28 cellular contexts compared by ENCODE assay signal in the genomic region with DNA sequence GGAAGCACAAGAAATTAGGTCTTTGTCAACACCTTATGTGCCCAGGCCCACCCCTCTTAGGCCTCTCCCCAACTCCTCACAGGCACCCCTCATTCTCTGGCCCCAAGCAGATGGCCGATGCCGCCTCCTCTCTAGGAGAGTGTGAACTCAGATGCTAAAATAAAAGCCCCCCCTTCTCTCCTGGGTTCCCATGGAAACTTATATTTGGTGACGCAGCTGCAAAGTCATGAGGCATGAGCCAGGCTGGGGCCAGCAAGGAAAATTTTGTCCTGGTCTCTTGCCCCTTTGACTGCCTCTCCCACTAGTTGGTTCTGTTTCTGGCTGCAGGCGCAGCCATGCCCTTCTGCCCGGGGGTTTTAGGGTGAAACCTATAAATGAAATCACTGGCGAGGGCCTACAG. TPM values are rescaled to one million over a fixed set of nuclear protein-coding genes. Genes with fewer than 3 reads are reported as not detected.
DNase-seq lines count a peak whose midpoint lies in the region; ATAC-seq and TF ChIP-seq lines count a peak whose summit lies in the region.
"Had no signal": no experiment of that assay in that cellular context is flagged by ENCODE, and none has a peak within 500 bp of the region (broad histone marks: within the 10 kb centered on the region; RNA-seq: fewer than 3 reads in every experiment).

No MANE protein-coding gene starts in this region.

- no peak for ATAC-seq in HG02610 (IDR thresholded peaks at IDR 0.05; ENCODE audit: unreplicated experiment)
- ATAC-seq: effector memory CD8-positive, alpha-beta T cell; gastrocnemius medialis; left ventricle myocardium superior; natural killer cell; pancreas; right cardiac atrium had no signal

- peaks cover 51% of the 10 kb centered on the region for H3K4me1 Mint-ChIP-seq in brain
- peaks cover 11% of the 10 kb centered on the region for H3K4me1 Mint-ChIP-seq in mesothelial cell of epicardium
- H3K4me1 Mint-ChIP-seq: activated B cell treated with CpG ODN at 0.5 μM for 24 hours had no signal

- H3K36me3 Mint-ChIP-seq in brain (peaks cover 30% of the 10 kb centered on the region), mesothelial cell of epicardium (peaks cover 24% of the 10 kb centered on the region)
- H3K36me3 Mint-ChIP-seq: natural killer cell had no signal

- no peak for TF ChIP-seq CTCF in HEK293 (tag by site-specific recombination; IDR thresholded peaks at IDR 0.05)
- no peak for TF ChIP-seq CTCF in brain (conservative IDR thresholded peaks at IDR 0.05)
- no peak for TF ChIP-seq CTCF in mesothelial cell of epicardium (IDR thresholded peaks at IDR 0.05; ENCODE audit: unreplicated experiment)

- no peaks in the 10 kb centered on the region for H3K4me1 ChIP-seq in HEK293 (ENCODE audit: control insufficient read depth, insufficient read depth, low read length)
- H3K4me1 ChIP-seq: gastrocnemius medialis, pancreas had no signal

- H3K27ac Mint-ChIP-seq in brain (peak overlapping the region; percentile 42 to 91 (median 75)), mesothelial cell of epicardium (no peak overlapping the region)
- H3K27ac Mint-ChIP-seq: activated B cell treated with CpG ODN at 0.5 μM for 24 hours; T-helper 2 cell treated with Interferon-gamma antibody and Interleukin-4, amounts not matched to agents 5 μg/mL and 100 μg/mL, for 36 hours had no signal

- no peak overlapping the region for H3K27ac ChIP-seq in HEK293 (ENCODE audit: extremely low read depth, low read depth, low read length)
- H3K27ac ChIP-seq: gastrocnemius medialis, pancreas, spleen had no signal

- H3K27me3 Mint-ChIP-seq in brain = peaks cover 5% of the 10 kb centered on the region
- H3K27me3 Mint-ChIP-seq in mesothelial cell of epicardium (ENCODE audit: low read depth) = no peaks in the 10 kb centered on the region
- H3K27me3 Mint-ChIP-seq: activated B cell treated with CpG ODN at 0.5 μM for 24 hours; effector memory CD8-positive, alpha-beta T cell had no signal

- CTCF ChIA-PET in HEK293 (lab: Yijun Ruan, JAX) = no interaction called here

- peak; percentile 39 for DNase-seq in medulla oblongata (ENCODE audit: extremely low spot score)
- no peak for DNase-seq in NOMO-1 treated with dmso at 0.1 percent for 144 hours (lab: John Stamatoyannopoulos, UW; ENCODE audit: unreplicated experiment)
- no peak for DNase-seq in mesothelial cell of epicardium (ENCODE audit: low spot score in 2 of 2, unreplicated experiment in 2 of 2)
- no peak for DNase-seq in activated CD4-positive, alpha-beta T cell treated with anti-CD3 and anti-CD28 coated beads, Interleukin-2, amount 50 U/mL, for 1 hour
- DNase-seq: activated B cell treated with CpG ODN at 0.5 μM for 24 hours; activated CD4-positive, alpha-beta T cell treated with anti-CD3 and anti-CD28 coated beads, Interleukin-2, amount 50 U/mL, for 4 hours; DMS79; effector memory CD8-positive, alpha-beta T cell; gastrocnemius medialis; left ventricle myocardium superior; midbrain; natural killer cell; NCI-H1092; NCI-H1930; NCI-H2227 treated with DMSO at 0.1 percent for 48 hours; NCI-H774; pancreas; SK-N-SH; spleen; stimulated activated CD4-positive, alpha-beta T cell treated with anti-CD3 and anti-CD28 coated beads, Interleukin-4, amount 100 ng/mL, for 1 hour; stimulated activated naive CD4-positive, alpha-beta T cell treated with Interleukin-2 at 50 U/mL for 16 hours had no signal

- H3K4me3 Mint-ChIP-seq in brain = no peak overlapping the region
- H3K4me3 Mint-ChIP-seq in mesothelial cell of epicardium = no peak overlapping the region
- H3K4me3 Mint-ChIP-seq: activated B cell treated with CpG ODN at 0.5 μM for 24 hours; effector memory CD8-positive, alpha-beta T cell; natural killer cell; T-helper 2 cell treated with Interferon-gamma antibody and Interleukin-4, amounts not matched to agents 5 μg/mL and 100 μg/mL, for 36 hours had no signal

- POLR2A ChIA-PET in HEK293 (lab: Yijun Ruan, JAX) = no interaction called here

- no peaks in the 10 kb centered on the region for H3K9me3 ChIP-seq in HEK293 (ENCODE audit: control insufficient read depth, insufficient read depth, low read depth, low read length)
- H3K9me3 ChIP-seq: esophagus muscularis mucosa, gastrocnemius medialis, pancreas, SK-N-SH, spleen, tibial nerve had no signal

- H3K9me3 Mint-ChIP-seq in brain = peaks cover 0 to 1% (median 0%) of the 10 kb centered on the region in 5 experiments
- H3K9me3 Mint-ChIP-seq in mesothelial cell of epicardium = no peaks in the 10 kb centered on the region
- H3K9me3 Mint-ChIP-seq: activated B cell treated with CpG ODN at 0.5 μM for 24 hours; effector memory CD8-positive, alpha-beta T cell; natural killer cell; T-helper 2 cell treated with Interferon-gamma antibody and Interleukin-4, amounts not matched to agents 5 μg/mL and 100 μg/mL, for 36 hours had no signal

- H3K4me3 ChIP-seq in HEK293 (ENCODE audit: low read depth, low read length) = no peak overlapping the region
- H3K4me3 ChIP-seq: esophagus muscularis mucosa, gastrocnemius medialis, pancreas, spleen, tibial nerve had no signal

- peaks cover 0 to 75% of the 10 kb centered on the region in 2 experiments; a peak in 1 of 3 replicates for H3K36me3 ChIP-seq in HEK293 (ENCODE audit: control insufficient read depth in 2 of 2, insufficient read depth in 1 of 2, low read length in 2 of 2)

TF ChIP-seq in HEK293, 187 proteins besides CTCF, POLR2A, EP300 and RAD21:
- TF ChIP-seq MYNN (tag by site-specific recombination; IDR thresholded peaks at IDR 0.05; ENCODE audit: borderline replicate concordance) = peak; percentile 86
- no peak for TF ChIP-seq ZBTB8A (tag by site-specific recombination; IDR thresholded peaks at IDR 0.05)

RNA-seq across cellular contexts. Expression of a gene that starts 11.8 kb away (rescaled TPM):
- 23.5 TPM for polyA plus RNA-seq in brain (ENCODE audit: insufficient read depth, low read depth, low replicate concordance)
- total RNA-seq in mesothelial cell of epicardium = 28.6 to 33.7 TPM (median 30.6 TPM) in 3 replicates
- total RNA-seq: activated B cell treated with CpG ODN at 0.5 μM for 24 hours, natural killer cell had no signal

RNA-seq across cellular contexts. Expression of a gene that starts 33.6 kb away (rescaled TPM):
- polyA plus RNA-seq in brain (ENCODE audit: insufficient read depth, low read depth, low replicate concordance) = 15.8 TPM
- total RNA-seq in mesothelial cell of epicardium = 50.7 to 53.7 TPM (median 51.4 TPM) in 3 replicates
